ENCODE assay signal across 21 cellular contexts in the genomic region with DNA sequence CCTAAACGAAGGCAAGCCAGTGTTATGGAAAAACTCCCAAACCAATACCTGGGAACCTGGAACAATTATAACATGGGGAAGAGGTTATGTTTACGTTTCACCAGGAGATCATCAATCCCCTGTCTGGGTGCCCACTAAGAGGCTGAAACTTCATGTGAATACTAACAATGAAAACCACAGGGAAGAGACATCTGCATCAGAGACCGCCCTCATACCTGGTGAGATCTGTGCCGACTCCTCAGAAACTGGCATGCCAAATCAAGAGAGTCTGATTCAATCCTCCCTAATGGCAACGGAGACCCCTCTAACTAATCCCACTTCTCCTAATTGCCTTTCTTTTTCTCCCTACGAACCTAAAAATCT.
A peak's percentile ranks its signal among the peaks of the same experiment; 100 is the strongest.
DNase-seq lines count a peak whose midpoint lies in the region; ATAC-seq, FAIRE-seq and TF ChIP-seq lines count a peak whose summit lies in the region.
"Had no signal": no experiment of that assay in that cellular context is flagged by ENCODE, and none has a peak within 500 bp of the region (broad histone marks: within the 10 kb centered on the region; RNA-seq: fewer than 3 reads in every experiment).

No MANE protein-coding gene starts in this region.

- FAIRE-seq in A549 (lab: Jason Lieb, UNC) (no peak), keratinocyte (lab: Jason Lieb, UNC) (no peak)
- FAIRE-seq: GM12892 had no signal

- dilution Hi-C loops in keratinocyte (cut with MboI; ENCODE audit: extremely low pct_ligation_motif_present, low sequenced_read_pairs), result no loop called here

- no peaks in the 10 kb centered on the region for H3K9me1 ChIP-seq in keratinocyte (ENCODE audit: control insufficient read depth, extremely low read depth, insufficient read depth, low read length)

- TF ChIP-seq POLR2A in A549 (IDR thresholded peaks at IDR 0.05; ENCODE audit: low read length), result no peak

- ATAC-seq in A549 (no peak), WTC11 (peak; percentile 64), GM18870 (IDR thresholded peaks at IDR 0.05; ENCODE audit: unreplicated experiment) (no peak)
- ATAC-seq in naive thymus-derived CD8-positive, alpha-beta T cell, result no peak

- peak overlapping the region; percentile 51 for H3K4me2 ChIP-seq in A549
- peak overlapping the region; percentile 44 for H3K4me2 ChIP-seq in keratinocyte (ENCODE audit: control insufficient read depth, extremely low read depth, insufficient read depth, low read depth, low read length)
- H3K4me2 ChIP-seq: BLaER1 had no signal

- no peak overlapping the region for H2AFZ ChIP-seq in keratinocyte (ENCODE audit: control insufficient read depth, low read length)

- H3K9me3 Mint-ChIP-seq in WTC11, result peaks cover 56% of the 10 kb centered on the region
- H3K9me3 Mint-ChIP-seq in naive thymus-derived CD8-positive, alpha-beta T cell, result peaks cover 0 to 47% (median 28%) of the 10 kb centered on the region in 9 donors

- H3K27ac ChIP-seq in A549, result peak overlapping the region in 1 of 2 experiments; percentile 26; a peak in 2 of 6 replicates
- H3K27ac ChIP-seq in keratinocyte (ENCODE audit: control insufficient read depth, insufficient read depth, low read length), result peak overlapping the region; percentile 58
- H3K27ac ChIP-seq: BLaER1, SK-N-MC had no signal

- no peaks in the 10 kb centered on the region for H3K79me2 ChIP-seq in keratinocyte (ENCODE audit: control insufficient read depth, insufficient read depth, low read length)

- H3K4me3 ChIP-seq in A549 (no peak overlapping the region), keratinocyte (ENCODE audit: control insufficient read depth in 2 of 3, extremely low read depth in 1 of 3, insufficient read depth in 2 of 3, low read depth in 1 of 3, low read length in 3 of 3) (no peak overlapping the region)
- H3K4me3 ChIP-seq: BLaER1, SK-N-MC had no signal

- peaks cover 22% of the 10 kb centered on the region for H3K4me1 Mint-ChIP-seq in WTC11
- H3K4me1 Mint-ChIP-seq in naive thymus-derived CD8-positive, alpha-beta T cell, result peaks cover 0 to 3% (median 0%) of the 10 kb centered on the region in 4 donors
- H3K4me1 Mint-ChIP-seq: CD8-positive, alpha-beta memory T cell had no signal

- peaks cover 9% of the 10 kb centered on the region for H3K27me3 Mint-ChIP-seq in WTC11 (ENCODE audit: low read depth)
- peaks cover 0 to 5% (median 4%) of the 10 kb centered on the region in 5 donors for H3K27me3 Mint-ChIP-seq in naive thymus-derived CD8-positive, alpha-beta T cell

- H3K9me3 ChIP-seq in A549 (no peaks in the 10 kb centered on the region), keratinocyte (ENCODE audit: control insufficient read depth, low read depth, low read length) (no peaks in the 10 kb centered on the region)

- 0 out of 2 replicates have a peak overlapping the region, but pooled peaks have one; percentile 17 for H3K27ac Mint-ChIP-seq in WTC11
- peak overlapping the region in 2 of 10 donors; percentile 12 to 25 for H3K27ac Mint-ChIP-seq in naive thymus-derived CD8-positive, alpha-beta T cell
- H3K27ac Mint-ChIP-seq: CD8-positive, alpha-beta memory T cell; HFFc6 had no signal

- no peaks in the 10 kb centered on the region for H3K27me3 ChIP-seq in keratinocyte (ENCODE audit: control insufficient read depth, extremely low read depth, insufficient read depth, low read length)
- H3K27me3 ChIP-seq: BLaER1 had no signal

- POLR2A ChIA-PET in A549 (lab: Yijun Ruan, JAX), result no interaction called here
- POLR2A ChIA-PET in WTC11 (lab: Charles Lee), result no interaction called here
- POLR2A ChIA-PET in naive thymus-derived CD8-positive, alpha-beta T cell (lab: Charles Lee), result no interaction called here

- TF ChIP-seq RAD21 in A549 (conservative IDR thresholded peaks at IDR 0.05 in 1 of 2, IDR thresholded peaks at IDR 0.05 in 1 of 2), result no peak
- no peak for TF ChIP-seq RAD21 in Ishikawa (IDR thresholded peaks at IDR 0.05; ENCODE audit: low read depth)

- H3K4me1 ChIP-seq in A549, result peaks cover 48% of the 10 kb centered on the region
- peaks cover 33% of the 10 kb centered on the region for H3K4me1 ChIP-seq in keratinocyte (ENCODE audit: control insufficient read depth, extremely low read depth, insufficient read depth, low read length)
- H3K4me1 ChIP-seq: BLaER1 had no signal

- no peaks in the 10 kb centered on the region for H3K36me3 ChIP-seq in keratinocyte (ENCODE audit: control insufficient read depth in 2 of 2, extremely low read depth in 1 of 2, insufficient read depth in 2 of 2, low read length in 2 of 2)
- H3K36me3 ChIP-seq: BLaER1 had no signal

- no peak overlapping the region for H3K4me3 Mint-ChIP-seq in WTC11
- H3K4me3 Mint-ChIP-seq in naive thymus-derived CD8-positive, alpha-beta T cell, result no peak overlapping the region
- H3K4me3 Mint-ChIP-seq: CD8-positive, alpha-beta memory T cell; HFFc6 had no signal

- H3K9ac ChIP-seq in keratinocyte (ENCODE audit: control insufficient read depth, extremely low read depth, insufficient read depth, low read length), result peak overlapping the region; percentile 3
- H3K9ac ChIP-seq: BLaER1 had no signal

- H3K36me3 Mint-ChIP-seq in WTC11, result peaks cover 42% of the 10 kb centered on the region
- peaks cover 0 to 38% (median 11%) of the 10 kb centered on the region in 3 donors for H3K36me3 Mint-ChIP-seq in naive thymus-derived CD8-positive, alpha-beta T cell

- no peaks in the 10 kb centered on the region for H4K20me1 ChIP-seq in keratinocyte (ENCODE audit: control insufficient read depth, extremely low read depth, insufficient read depth, low read length)
- H4K20me1 ChIP-seq: BLaER1 had no signal

- no peak for DNase-seq in A549 (ENCODE audit: low read depth in 1 of 2, low spot score in 1 of 2)
- DNase-seq in WTC11 (ENCODE audit: low spot score), result no peak
- no peak for DNase-seq in keratinocyte (ENCODE audit: low read depth, low spot score)
- no peak for DNase-seq in naive thymus-derived CD8-positive, alpha-beta T cell
- no peak for DNase-seq in stimulated activated CD4-positive, alpha-beta T cell treated with anti-CD3 and anti-CD28 coated beads, Interleukin-2, amount 100 ng/mL, for 24 hours
- DNase-seq in SW 1271 (lab: John Stamatoyannopoulos, UW), result no peak
- DNase-seq: 8988T; CD8-positive, alpha-beta memory T cell; GF-D8; GOT3; MM.1S; NCI-H187 treated with DMSO at 0.1 percent for 48 hours; NCI-H2171 treated with DMSO at 0.1 percent for 48 hours; NCI-H510A; T-helper 1 cell had no signal

- TF ChIP-seq EP300 in A549 (IDR thresholded peaks at IDR 0.05), result no peak
- no peak for TF ChIP-seq EP300 in Ishikawa (IDR thresholded peaks at IDR 0.05; ENCODE audit: borderline replicate concordance)

- WGBS in A549 (ENCODE audit: missing lambda C conversion rate), result 50% methylated on average over 6 of the region's 6 CpGs

- TF ChIP-seq CTCF in A549 (IDR thresholded peaks at IDR 0.05) (no peak), WTC11 (IDR thresholded peaks at IDR 0.05) (no peak), keratinocyte (optimal IDR thresholded peaks at IDR 0.05 in 1 of 3, IDR thresholded peaks at IDR 0.05 in 1 of 3, conservative IDR thresholded peaks at IDR 0.05 in 1 of 3; ENCODE audit: extremely low read depth in 1 of 3, insufficient read depth in 2 of 3, low read length in 3 of 3) (no peak)

- CTCF ChIA-PET in A549 (lab: Yijun Ruan, JAX) (interaction anchor here (1.4 to 2.2 kb wide), 2 partner anchors 15 to 173 kb away, joined by 4 to 7 read pairs; no protein-coding TSS in a partner anchor), WTC11 (lab: Charles Lee) (no interaction called here)

TF ChIP-seq in A549, 52 proteins besides CTCF, POLR2A, EP300 and RAD21 (continues in another document):
- TF ChIP-seq CHD2 (IDR thresholded peaks at IDR 0.05; ENCODE audit: low read length, partially characterized antibody), result no peak
- TF ChIP-seq, protein P1, sequence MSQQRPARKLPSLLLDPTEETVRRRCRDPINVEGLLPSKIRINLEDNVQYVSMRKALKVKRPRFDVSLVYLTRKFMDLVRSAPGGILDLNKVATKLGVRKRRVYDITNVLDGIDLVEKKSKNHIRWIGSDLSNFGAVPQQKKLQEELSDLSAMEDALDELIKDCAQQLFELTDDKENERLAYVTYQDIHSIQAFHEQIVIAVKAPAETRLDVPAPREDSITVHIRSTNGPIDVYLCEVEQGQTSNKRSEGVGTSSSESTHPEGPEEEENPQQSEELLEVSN (IDR thresholded peaks at IDR 0.05; ENCODE audit: borderline replicate concordance, low read depth), result no peak
- TF ChIP-seq SREBF2 (IDR thresholded peaks at IDR 0.05), result no peak

TF ChIP-seq in Ishikawa, 13 proteins besides CTCF, POLR2A, EP300 and RAD21:
- TF ChIP-seq, protein P2, sequence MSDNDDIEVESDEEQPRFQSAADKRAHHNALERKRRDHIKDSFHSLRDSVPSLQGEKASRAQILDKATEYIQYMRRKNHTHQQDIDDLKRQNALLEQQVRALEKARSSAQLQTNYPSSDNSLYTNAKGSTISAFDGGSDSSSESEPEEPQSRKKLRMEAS (IDR thresholded peaks at IDR 0.05), result no peak
- no peak for TF ChIP-seq TAF1 (IDR thresholded peaks at IDR 0.05; ENCODE audit: low read depth)
- no peak for TF ChIP-seq CEBPB (IDR thresholded peaks at IDR 0.05)
- peak; percentile 16; the same call in 1 of the 2 replicates for TF ChIP-seq TEAD4 (IDR thresholded peaks at IDR 0.05)

TF ChIP-seq in WTC11, 78 proteins besides CTCF, POLR2A, EP300 and RAD21:
- peak; percentile 65 for TF ChIP-seq ZNF423 (CRISPR knock-in tag; IDR thresholded peaks at IDR 0.05)
- TF ChIP-seq AFF4 (CRISPR knock-in tag; IDR thresholded peaks at IDR 0.05; ENCODE audit: borderline replicate concordance), result no peak
